Comparison of ENCODE assay signal across 23 cellular contexts in genomic region chrX:68232206-68232605, GRCh38.
A peak's percentile ranks its signal among the peaks of the same experiment; 100 is the strongest.
DNase-seq lines count a peak whose midpoint lies in the region; ATAC-seq and TF ChIP-seq lines count a peak whose summit lies in the region.
"Had no signal": no experiment of that assay in that cellular context is flagged by ENCODE, and none has a peak within 500 bp of the region (broad histone marks: within the 10 kb centered on the region; RNA-seq: fewer than 3 reads in every experiment).

No MANE protein-coding gene starts in this region.

- H3K9me3 ChIP-seq in cardiac muscle cell (ENCODE audit: low read depth) (no peaks in the 10 kb centered on the region), left ventricle myocardium inferior (replicated peaks) (no peaks in the 10 kb centered on the region), PC-3 (ENCODE audit: low read length) (no peaks in the 10 kb centered on the region)
- H3K9me3 ChIP-seq: BE2C had no signal

- H3K4me3 ChIP-seq in cardiac muscle cell (no peak overlapping the region), left ventricle myocardium inferior (no peak overlapping the region), PC-3 (ENCODE audit: low read length) (no peak overlapping the region), epithelial cell of esophagus (ENCODE audit: low read length) (no peak overlapping the region)

- no peak overlapping the region for H2AFZ ChIP-seq in PC-3 (ENCODE audit: low read length)

- no peak for TF ChIP-seq CTCF in cardiac muscle cell (IDR thresholded peaks at IDR 0.05; ENCODE audit: low read depth, low read length)
- TF ChIP-seq CTCF in left ventricle myocardium inferior (IDR thresholded peaks at IDR 0.05; ENCODE audit: borderline replicate concordance) = no peak
- TF ChIP-seq CTCF in PC-3 (conservative IDR thresholded peaks at IDR 0.05; ENCODE audit: low read depth, low read length) = no peak
- no peak for TF ChIP-seq CTCF in epithelial cell of esophagus (IDR thresholded peaks at IDR 0.05; ENCODE audit: insufficient read depth, low read depth, low read length, missing control alignments)
- no peak for TF ChIP-seq CTCF in glutamatergic neuron (IDR thresholded peaks at IDR 0.05; ENCODE audit: partially characterized antibody, unreplicated experiment)

- H3K9me3 Mint-ChIP-seq in glutamatergic neuron (ENCODE audit: unreplicated experiment) = peaks cover 2% of the 10 kb centered on the region
- H3K9me3 Mint-ChIP-seq: HFFc6 had no signal

- H3F3A ChIP-seq in PC-3 (ENCODE audit: low read length, unreplicated experiment) = no peaks in the 10 kb centered on the region

- no peaks in the 10 kb centered on the region for H3K9me2 ChIP-seq in PC-3 (replicated peaks; ENCODE audit: low read length)

- H3K36me3 Mint-ChIP-seq in glutamatergic neuron (ENCODE audit: unreplicated experiment) = no peaks in the 10 kb centered on the region
- H3K36me3 Mint-ChIP-seq: CD4-positive, CD25-positive, alpha-beta regulatory T cell; CD8-positive, alpha-beta memory T cell; IgD-negative memory B cell had no signal

- CTCF ChIA-PET in PC-3 (lab: Charles Lee) = no interaction called here

- H3K27me3 Mint-ChIP-seq in glutamatergic neuron (ENCODE audit: unreplicated experiment) = peaks cover 4% of the 10 kb centered on the region
- H3K27me3 Mint-ChIP-seq: CD4-positive, CD25-positive, alpha-beta regulatory T cell; IgD-negative memory B cell had no signal

- H4K20me1 ChIP-seq in PC-3 (ENCODE audit: low read length) = no peaks in the 10 kb centered on the region

- H3K4me2 ChIP-seq in PC-3 (ENCODE audit: low read length) = no peak overlapping the region

- DNase-seq in cardiac muscle cell (ENCODE audit: low read depth in 1 of 2, low spot score in 1 of 2) (no peak), left ventricle myocardium inferior (no peak), PC-3 (peak; percentile 14), epithelial cell of esophagus (ENCODE audit: low read depth) (peak; percentile 75), renal cortical epithelial cell (ENCODE audit: low read depth) (peak; percentile 21), DMS79 treated with DMSO at 0.1 percent for 48 hours (lab: John Stamatoyannopoulos, UW) (no peak), glutamatergic neuron (no peak), SIG-M5 (lab: John Stamatoyannopoulos, UW) (no peak)
- DNase-seq: 8988T; BE2C; C1 segment of cervical spinal cord; CD4-positive, CD25-positive, alpha-beta regulatory T cell; CD8-positive, alpha-beta memory T cell; COR-L47; DMS 273 treated with DMSO at 0.1 percent for 48 hours; DMS53; GDM1; GOT3; H7; HFFc6 had no signal

- H3K4me1 Mint-ChIP-seq in glutamatergic neuron (ENCODE audit: low read depth, unreplicated experiment) = no peaks in the 10 kb centered on the region
- H3K4me1 Mint-ChIP-seq: CD4-positive, CD25-positive, alpha-beta regulatory T cell; CD8-positive, alpha-beta memory T cell had no signal

- H3K36me3 ChIP-seq in cardiac muscle cell = no peaks in the 10 kb centered on the region
- no peaks in the 10 kb centered on the region for H3K36me3 ChIP-seq in left ventricle myocardium inferior
- no peaks in the 10 kb centered on the region for H3K36me3 ChIP-seq in PC-3 (ENCODE audit: low read depth, low read length)
- H3K36me3 ChIP-seq: BE2C had no signal

- POLR2A ChIA-PET in PC-3 (lab: Charles Lee; ENCODE audit: unreplicated experiment) = no interaction called here

- H3K27ac Mint-ChIP-seq in glutamatergic neuron (ENCODE audit: unreplicated experiment) = no peak overlapping the region
- H3K27ac Mint-ChIP-seq: CD4-positive, CD25-positive, alpha-beta regulatory T cell; CD8-positive, alpha-beta memory T cell; HFFc6; IgD-negative memory B cell had no signal

- ATAC-seq in PC-3 = peak; percentile 49
- ATAC-seq: HCT116, HepG2 had no signal

- H3K4me1 ChIP-seq in cardiac muscle cell (ENCODE audit: low read depth) (peaks cover 3% of the 10 kb centered on the region), left ventricle myocardium inferior (no peaks in the 10 kb centered on the region), PC-3 (ENCODE audit: insufficient read depth, low read length) (no peaks in the 10 kb centered on the region)
- H3K4me1 ChIP-seq: BE2C had no signal

- H3K79me2 ChIP-seq in PC-3 (ENCODE audit: low read length) = no peaks in the 10 kb centered on the region

- H3K27ac ChIP-seq in cardiac muscle cell = peak overlapping the region; percentile 30
- no peak overlapping the region for H3K27ac ChIP-seq in left ventricle myocardium inferior (replicated peaks)
- no peak overlapping the region for H3K27ac ChIP-seq in PC-3 (ENCODE audit: low read length)

- intact Hi-C loops in left ventricle myocardium inferior (cut with micrococcal nuclease) (no loop called here), PC-3 (cut with micrococcal nuclease) (loop anchor here (10.0 kb wide), 1 partner anchor 63 kb away; no protein-coding TSS in a partner anchor)

- H3K4me3 Mint-ChIP-seq in glutamatergic neuron (ENCODE audit: unreplicated experiment) = no peak overlapping the region
- H3K4me3 Mint-ChIP-seq: CD4-positive, CD25-positive, alpha-beta regulatory T cell; CD8-positive, alpha-beta memory T cell; HFFc6; IgD-negative memory B cell had no signal

- H3K27me3 ChIP-seq in cardiac muscle cell (no peaks in the 10 kb centered on the region), left ventricle myocardium inferior (ENCODE audit: low read depth) (no peaks in the 10 kb centered on the region), PC-3 (ENCODE audit: low read length) (no peaks in the 10 kb centered on the region)
- H3K27me3 ChIP-seq: BE2C had no signal

- no peak overlapping the region for H3K9ac ChIP-seq in PC-3 (ENCODE audit: low read length)

- no TSS peak for BruUV-seq in PC-3 (replicated peaks; lab: Mats Ljungman, UMichigan)

Comparison
In these comparisons a context has a peak if more than half of its experiments do, and no peak if none do; other contexts are left out.
1. DNase-seq: peak in PC-3 (single experiment), epithelial cell of esophagus (single experiment) and renal cortical epithelial cell (single experiment); none in cardiac muscle cell (0 of 2), left ventricle myocardium inferior (single experiment), DMS79 treated with DMSO at 0.1 percent for 48 hours (single experiment), glutamatergic neuron (single experiment) and SIG-M5 (single experiment).